13 cellular contexts compared by ENCODE assay signal in genomic region chr17:56902350-56902749, GRCh38. TPM values are rescaled to one million over a fixed set of nuclear protein-coding genes. Genes with fewer than 3 reads are reported as not detected.
DNase-seq lines count a peak whose midpoint lies in the region; ATAC-seq, FAIRE-seq and TF ChIP-seq lines count a peak whose summit lies in the region.
"Had no signal": no experiment of that assay in that cellular context is flagged by ENCODE, and none has a peak within 500 bp of the region (broad histone marks: within the 10 kb centered on the region; RNA-seq: fewer than 3 reads in every experiment).

No MANE protein-coding gene starts in this region.

- TF ChIP-seq POLR2A in HepG2 (IDR thresholded peaks at IDR 0.05; ENCODE audit: insufficient read depth in 1 of 2, low read depth in 2 of 2, low read length in 2 of 2): no peak

- H4K20me1 ChIP-seq in HepG2 (ENCODE audit: insufficient read depth, low read length): peaks cover 6% of the 10 kb centered on the region; the same call in 1 of the 2 replicates

- FAIRE-seq in HepG2 (lab: Jason Lieb, UNC) (no peak), frontal cortex (lab: Jason Lieb, UNC) (no peak)
- FAIRE-seq: small intestine had no signal

- H2AFZ ChIP-seq in HepG2 (ENCODE audit: low read length): no peak overlapping the region

- H3K9me3 ChIP-seq in HepG2 (ENCODE audit: low read length): no peaks in the 10 kb centered on the region
- H3K9me3 ChIP-seq: uterus had no signal

- H3K4me2 ChIP-seq in HepG2 (ENCODE audit: low read depth, low read length): no peak overlapping the region
- H3K4me2 ChIP-seq: BLaER1 treated with 17β-estradiol and CSF1 and Interleukin-3, amounts not matched to agents 10 nM and 100 nM had no signal

- no TSS peak for BruUV-seq in HepG2 (replicated peaks; lab: Mats Ljungman, UMichigan)

- in situ Hi-C loops in HepG2 (cut with HindIII; ENCODE audit: extremely low pct_ligation_motif_present, low pct_unique_long_range_greater_than_20kb): no loop called here

- H3K27me3 ChIP-seq in HepG2 (ENCODE audit: control insufficient read depth in 1 of 2, insufficient read depth in 2 of 2, low read length in 2 of 2): no peaks in the 10 kb centered on the region
- H3K27me3 ChIP-seq: BLaER1 treated with 17β-estradiol and CSF1 and Interleukin-3, amounts not matched to agents 10 nM and 100 nM; uterus had no signal

- WGBS in HepG2 (ENCODE audit: low lambda C conversion rate): 95% methylated on average over 4 of the region's 4 CpGs

- no peak for TF ChIP-seq RAD21 in HepG2 (CRISPR knock-in tag; IDR thresholded peaks at IDR 0.05)

- CTCF ChIA-PET in HepG2 (lab: Yijun Ruan, JAX; ENCODE audit: low intra/inter-chr PET ratio, low total read pairs): no interaction called here

- POLR2A ChIA-PET in HepG2 (lab: Yijun Ruan, JAX): interaction anchor here (1.5 to 4.3 kb wide), 2 partner anchors 7 to 11 kb away, joined by 4 to 28 read pairs; partner anchors contain the start of gene TRIM25

- DNase-seq in AG10803 (ENCODE audit: low read depth) (peak; percentile 77), LoVo (ENCODE audit: low spot score) (peak; percentile 56), cardiac fibroblast (ENCODE audit: low read depth in 2 of 2) (peak; percentile 51 to 53), HepG2 (ENCODE audit: low spot score) (no peak), SHP77 (lab: John Stamatoyannopoulos, UW) (no peak), frontal cortex (ENCODE audit: low spot score in 2 of 2) (no peak), substantia nigra (lab: John Stamatoyannopoulos, UW) (no peak)
- DNase-seq: activated naive CD8-positive, alpha-beta T cell treated with anti-CD3 and anti-CD28 coated beads, Interleukin-2, amount 50 U/mL, for 24 hours; NCI-H187 treated with DMSO at 0.1 percent for 48 hours; small intestine; uterus had no signal

- TF ChIP-seq EP300 in HepG2 (IDR thresholded peaks at IDR 0.05; ENCODE audit: low read depth in 2 of 2, low read length in 2 of 2) (no peak), HepG2 (CRISPR knock-in tag; IDR thresholded peaks at IDR 0.05; ENCODE audit: borderline replicate concordance) (no peak)

- H3K4me3 ChIP-seq in AG10803 (ENCODE audit: low read length) (no peak overlapping the region), cardiac fibroblast (replicated peaks in 1 of 2; ENCODE audit: low read depth in 2 of 2, low read length in 2 of 2) (no peak overlapping the region), HepG2 (replicated peaks in 1 of 3; ENCODE audit: insufficient read depth in 1 of 3, low read depth in 2 of 3, low read length in 3 of 3) (no peak overlapping the region)
- H3K4me3 ChIP-seq: BLaER1 treated with 17β-estradiol and CSF1 and Interleukin-3, amounts not matched to agents 10 nM and 100 nM; uterus had no signal

- no peak for TF ChIP-seq CTCF in AG10803 (conservative IDR thresholded peaks at IDR 0.05; ENCODE audit: low read length)
- TF ChIP-seq CTCF in cardiac fibroblast (IDR thresholded peaks at IDR 0.05; ENCODE audit: low read depth, low read length): no peak
- TF ChIP-seq CTCF in HepG2 (CRISPR knock-in tag; IDR thresholded peaks at IDR 0.05): no peak

- peaks cover 55 to 93% of the 10 kb centered on the region in 2 experiments for H3K36me3 ChIP-seq in HepG2 (replicated peaks in 1 of 2; ENCODE audit: control insufficient read depth in 1 of 2, insufficient read depth in 2 of 2, low read length in 2 of 2)
- H3K36me3 ChIP-seq: uterus had no signal

- intact Hi-C loops in HepG2 (cut with micrococcal nuclease; ENCODE audit: unreplicated experiment): no loop called here

- ATAC-seq in HepG2 (no peak), GM19455 (IDR thresholded peaks at IDR 0.05; ENCODE audit: unreplicated experiment) (no peak)
- ATAC-seq: activated naive CD8-positive, alpha-beta T cell treated with anti-CD3 and anti-CD28 coated beads, Interleukin-2, amount 50 U/mL, for 24 hours had no signal

- no peaks in the 10 kb centered on the region for H3K79me2 ChIP-seq in HepG2 (ENCODE audit: insufficient read depth, low read length)

- no peak overlapping the region for H3K27ac ChIP-seq in HepG2 (ENCODE audit: extremely low read length, insufficient read depth, low read length)
- no peak overlapping the region for H3K27ac ChIP-seq in substantia nigra (ENCODE audit: low read depth, low read length, poor library complexity, severe bottlenecking)
- H3K27ac ChIP-seq: BLaER1 treated with 17β-estradiol and CSF1 and Interleukin-3, amounts not matched to agents 10 nM and 100 nM; uterus had no signal

- peaks cover 13% of the 10 kb centered on the region for H3K4me1 ChIP-seq in HepG2 (ENCODE audit: insufficient read depth, low read length)
- H3K4me1 ChIP-seq: uterus had no signal

- H3K9ac ChIP-seq in HepG2 (ENCODE audit: insufficient read depth, low read depth, low read length): no peak overlapping the region
- H3K9ac ChIP-seq: BLaER1 treated with 17β-estradiol and CSF1 and Interleukin-3, amounts not matched to agents 10 nM and 100 nM had no signal

TF ChIP-seq in HepG2, 621 proteins besides CTCF, POLR2A, EP300 and RAD21:
- TF ChIP-seq PTBP1 (IDR thresholded peaks at IDR 0.05; ENCODE audit: low read depth, low read length, poor library complexity, severe bottlenecking) (no peak), ATAD3A (CRISPR knock-in tag; IDR thresholded peaks at IDR 0.05) (0 out of 2 replicates have a peak, but pooled peaks have one; percentile 50)

RNA-seq across cellular contexts. Expression of gene TRIM25, which starts 11.5 kb away (rescaled TPM):
- total RNA-seq in HepG2 (2016; rRNA removed; fragmentation: Illumina TruSeq; extraction: Trizol): 38.3 and 42.2 TPM in 2 replicates
- 11.5 and 12.7 TPM in 2 replicates for total RNA-seq in HepG2 (2016; cell fraction: cytosol; rRNA removed; fragmentation: Illumina TruSeq; extraction: Trizol; ENCODE audit: low read depth)
- 30.2 and 40.2 TPM in 2 replicates for total RNA-seq in HepG2 (2016; cell fraction: insoluble cytoplasmic fraction; rRNA removed; fragmentation: Illumina TruSeq; extraction: Trizol)
- total RNA-seq in HepG2 (2016; cell fraction: membrane; rRNA removed; fragmentation: Illumina TruSeq; extraction: Trizol): 13.6 and 14.8 TPM in 2 replicates
- 60.9 and 76.8 TPM in 2 replicates for total RNA-seq in HepG2 (2016; cell fraction: nucleus; rRNA removed; fragmentation: Illumina TruSeq; extraction: Trizol)
- 30.8 and 37.6 TPM in 2 replicates for polyA plus RNA-seq in HepG2 (2011; rRNA removed)
- polyA plus RNA-seq in HepG2 (2011; cell fraction: cytosol; rRNA removed): 17.8 and 19.0 TPM in 2 replicates
- polyA plus RNA-seq in HepG2 (2011; cell fraction: nucleus; rRNA removed): 100 and 122 TPM in 2 replicates
- polyA plus RNA-seq in HepG2 (2012): 34.2 and 35.8 TPM in 2 replicates
- polyA plus RNA-seq in HepG2 (2016; cell fraction: cytosol; fragmentation: Illumina TruSeq; extraction: Trizol; ENCODE audit: low read depth): 1.8 and 2.0 TPM in 2 replicates
- 32.0 and 43.7 TPM in 2 replicates for polyA plus RNA-seq in HepG2 (2016; cell fraction: insoluble cytoplasmic fraction; fragmentation: Illumina TruSeq; extraction: Trizol; ENCODE audit: low read depth)
- 5.0 and 6.2 TPM in 2 replicates for polyA plus RNA-seq in HepG2 (2016; cell fraction: membrane; fragmentation: Illumina TruSeq; extraction: Trizol; ENCODE audit: low read depth)
- 104 and 121 TPM in 2 replicates for polyA plus RNA-seq in HepG2 (2016; cell fraction: nucleus; fragmentation: Illumina TruSeq; extraction: Trizol; ENCODE audit: insufficient read depth, low read depth)
- polyA minus RNA-seq in HepG2 (2011; rRNA and poly(A)+ RNA removed; ENCODE audit: low replicate concordance): 51.6 and 77.7 TPM in 2 replicates
- polyA minus RNA-seq in HepG2 (2011; cell fraction: cytosol; rRNA and poly(A)+ RNA removed): 27.8 and 28.2 TPM in 2 replicates
- polyA minus RNA-seq in HepG2 (2011; cell fraction: nucleus; rRNA and poly(A)+ RNA removed): 64.4 and 71.0 TPM in 2 replicates
- 0.82 TPM for total RNA-seq in frontal cortex

RNA-seq across cellular contexts. Expression of gene COIL, which starts 58.5 kb away (rescaled TPM):
- total RNA-seq in HepG2 (2016; rRNA removed; fragmentation: Illumina TruSeq; extraction: Trizol) (29.4 and 39.0 TPM in 2 replicates), frontal cortex (32.6 TPM)
- total RNA-seq in HepG2 (2016; cell fraction: cytosol; rRNA removed; fragmentation: Illumina TruSeq; extraction: Trizol; ENCODE audit: low read depth): 6.3 and 7.1 TPM in 2 replicates
- total RNA-seq in HepG2 (2016; cell fraction: insoluble cytoplasmic fraction; rRNA removed; fragmentation: Illumina TruSeq; extraction: Trizol): 30.1 and 39.1 TPM in 2 replicates
- 15.5 and 19.2 TPM in 2 replicates for total RNA-seq in HepG2 (2016; cell fraction: membrane; rRNA removed; fragmentation: Illumina TruSeq; extraction: Trizol)
- total RNA-seq in HepG2 (2016; cell fraction: nucleus; rRNA removed; fragmentation: Illumina TruSeq; extraction: Trizol): 22.5 and 22.8 TPM in 2 replicates
- polyA plus RNA-seq in HepG2 (2011; rRNA removed): 5.7 and 8.1 TPM in 2 replicates
- 3.4 and 4.6 TPM in 2 replicates for polyA plus RNA-seq in HepG2 (2011; cell fraction: cytosol; rRNA removed)
- 4.1 and 5.2 TPM in 2 replicates for polyA plus RNA-seq in HepG2 (2011; cell fraction: nucleus; rRNA removed)
- 9.5 and 14.7 TPM in 2 replicates for polyA plus RNA-seq in HepG2 (2012)
- 3.3 and 3.7 TPM in 2 replicates for polyA plus RNA-seq in HepG2 (2016; cell fraction: cytosol; fragmentation: Illumina TruSeq; extraction: Trizol; ENCODE audit: low read depth)
- polyA plus RNA-seq in HepG2 (2016; cell fraction: insoluble cytoplasmic fraction; fragmentation: Illumina TruSeq; extraction: Trizol; ENCODE audit: low read depth): 35.9 and 36.8 TPM in 2 replicates
- 6.7 and 7.4 TPM in 2 replicates for polyA plus RNA-seq in HepG2 (2016; cell fraction: membrane; fragmentation: Illumina TruSeq; extraction: Trizol; ENCODE audit: low read depth)
- polyA plus RNA-seq in HepG2 (2016; cell fraction: nucleus; fragmentation: Illumina TruSeq; extraction: Trizol; ENCODE audit: insufficient read depth, low read depth): 29.1 and 29.2 TPM in 2 replicates
- 4.9 and 6.4 TPM in 2 replicates for polyA minus RNA-seq in HepG2 (2011; rRNA and poly(A)+ RNA removed; ENCODE audit: low replicate concordance)
- 3.8 and 4.4 TPM in 2 replicates for polyA minus RNA-seq in HepG2 (2011; cell fraction: cytosol; rRNA and poly(A)+ RNA removed)
- 9.0 and 10.3 TPM in 2 replicates for polyA minus RNA-seq in HepG2 (2011; cell fraction: nucleus; rRNA and poly(A)+ RNA removed)

Comparison
In these comparisons a context has a peak if more than half of its experiments do, and no peak if none do; other contexts are left out.
1. DNase-seq: peak in AG10803 (single experiment), LoVo (single experiment) and cardiac fibroblast (2 of 2); none in HepG2 (single experiment), SHP77 (0 of 2), frontal cortex (0 of 2) and substantia nigra (0 of 49).